In genomic region chr7:44634187-44634838, GRCh38 we compare ENCODE assay signal across 10 cellular contexts. TPM values are rescaled to one million over a fixed set of nuclear protein-coding genes. Genes with fewer than 3 reads are reported as not detected.
DNase-seq lines count a peak whose midpoint lies in the region; ATAC-seq and TF ChIP-seq lines count a peak whose summit lies in the region.
"Had no signal": no experiment of that assay in that cellular context is flagged by ENCODE, and none has a peak within 500 bp of the region (broad histone marks: within the 10 kb centered on the region; RNA-seq: fewer than 3 reads in every experiment).

No MANE protein-coding gene starts in this region.

- no peaks in the 10 kb centered on the region for H3K27me3 ChIP-seq in lower lobe of right lung (ENCODE audit: low read depth)
- H3K27me3 ChIP-seq: BLaER1 had no signal

- no peak overlapping the region for H3K4me3 ChIP-seq in lower lobe of right lung
- H3K4me3 ChIP-seq: BLaER1 had no signal

- intact Hi-C loops in lower lobe of right lung (cut with DNase I) = no loop called here
- intact Hi-C loops in posterior cingulate gyrus (cut with DNase I) = no loop called here

- H3K9me3 ChIP-seq in lower lobe of right lung = no peaks in the 10 kb centered on the region
- H3K9me3 ChIP-seq: BLaER1 had no signal

- no peaks in the 10 kb centered on the region for H3K27me3 Mint-ChIP-seq in activated T-cell treated with anti-CD3 and anti-CD28 coated beads, Interleukin-2, amount 50 U/mL, for 72 hours (ENCODE audit: low read depth)
- no peaks in the 10 kb centered on the region for H3K27me3 Mint-ChIP-seq in type B pancreatic cell

- TF ChIP-seq CTCF in lower lobe of right lung (IDR thresholded peaks at IDR 0.05) = no peak
- no peak for TF ChIP-seq CTCF in type B pancreatic cell (conservative IDR thresholded peaks at IDR 0.05)

- ATAC-seq in activated T-cell treated with anti-CD3 and anti-CD28 coated beads, Interleukin-2, amount 50 U/mL, for 72 hours (replicated peaks in 1 of 2) = no peak
- no peak for ATAC-seq in activated naive CD4-positive, alpha-beta T cell treated with anti-CD3 and anti-CD28 coated beads, Interleukin-2, amount 50 U/mL, for 72 hours
- ATAC-seq in lower lobe of right lung (no peak), GM21619 (IDR thresholded peaks at IDR 0.05; ENCODE audit: unreplicated experiment) (no peak)

- H3K4me3 Mint-ChIP-seq in activated T-cell treated with anti-CD3 and anti-CD28 coated beads, Interleukin-2, amount 50 U/mL, for 72 hours = peak overlapping the region; percentile 51 to 68
- no peak overlapping the region for H3K4me3 Mint-ChIP-seq in type B pancreatic cell

- H3K4me1 ChIP-seq in lower lobe of right lung = peaks cover 92% of the 10 kb centered on the region

- peak overlapping the region; percentile 30 for H3K27ac Mint-ChIP-seq in activated T-cell treated with anti-CD3 and anti-CD28 coated beads, Interleukin-2, amount 50 U/mL, for 72 hours
- peak overlapping the region; percentile 91 to 94 for H3K27ac Mint-ChIP-seq in activated naive CD4-positive, alpha-beta T cell treated with anti-CD3 and anti-CD28 coated beads, Interleukin-2, amount 50 U/mL, for 72 hours
- peak overlapping the region; percentile 83 for H3K27ac Mint-ChIP-seq in type B pancreatic cell

- DNase-seq in activated T-cell treated with anti-CD3 and anti-CD28 coated beads, Interleukin-2, amount 50 U/mL, for 72 hours = no peak
- DNase-seq in activated T-cell treated with anti-CD3 and anti-CD28 coated beads, Interleukin-2, amount 50 U/mL, for 48 hours = no peak
- DNase-seq in activated naive CD4-positive, alpha-beta T cell treated with anti-CD3 and anti-CD28 coated beads, Interleukin-2, amount 50 U/mL, for 72 hours (ENCODE audit: low spot score in 2 of 2) = no peak
- DNase-seq in lower lobe of right lung = no peak
- DNase-seq in type B pancreatic cell (ENCODE audit: extremely low spot score, unreplicated experiment) = no peak
- no peak for DNase-seq in putamen (ENCODE audit: low spot score)
- DNase-seq in posterior cingulate gyrus = no peak
- DNase-seq: NCI-H1105 treated with DMSO at 0.1 percent for 48 hours had no signal

- peaks cover 5 to 9% of the 10 kb centered on the region in 2 donors for H3K36me3 Mint-ChIP-seq in activated T-cell treated with anti-CD3 and anti-CD28 coated beads, Interleukin-2, amount 50 U/mL, for 72 hours (ENCODE audit: insufficient read depth in 2 of 2)
- H3K36me3 Mint-ChIP-seq in activated naive CD4-positive, alpha-beta T cell treated with anti-CD3 and anti-CD28 coated beads, Interleukin-2, amount 50 U/mL, for 72 hours = peaks cover 7 to 29% of the 10 kb centered on the region in 2 donors
- H3K36me3 Mint-ChIP-seq in type B pancreatic cell = peaks cover 18% of the 10 kb centered on the region

- H3K9me3 Mint-ChIP-seq in activated T-cell treated with anti-CD3 and anti-CD28 coated beads, Interleukin-2, amount 50 U/mL, for 72 hours = no peaks in the 10 kb centered on the region
- no peaks in the 10 kb centered on the region for H3K9me3 Mint-ChIP-seq in activated naive CD4-positive, alpha-beta T cell treated with anti-CD3 and anti-CD28 coated beads, Interleukin-2, amount 50 U/mL, for 72 hours
- H3K9me3 Mint-ChIP-seq in type B pancreatic cell = no peaks in the 10 kb centered on the region

- peaks cover 94% of the 10 kb centered on the region for H3K4me1 Mint-ChIP-seq in activated T-cell treated with anti-CD3 and anti-CD28 coated beads, Interleukin-2, amount 50 U/mL, for 72 hours (ENCODE audit: low read depth)
- H3K4me1 Mint-ChIP-seq in type B pancreatic cell (ENCODE audit: unreplicated experiment) = peaks cover 50% of the 10 kb centered on the region

- H3K27ac ChIP-seq in lower lobe of right lung = peak overlapping the region; percentile 64
- H3K27ac ChIP-seq: BLaER1 had no signal

- peaks cover 2% of the 10 kb centered on the region for H3K36me3 ChIP-seq in lower lobe of right lung

RNA-seq across cellular contexts. Expression of gene OGDH, which starts 27.9 kb away (rescaled TPM):
- total RNA-seq in activated T-cell treated with anti-CD3 and anti-CD28 coated beads, Interleukin-2, amount 50 U/mL, for 72 hours = 10 to 100 TPM; 79.6 to 82.7 TPM
- total RNA-seq in activated naive CD4-positive, alpha-beta T cell treated with anti-CD3 and anti-CD28 coated beads, Interleukin-2, amount 50 U/mL, for 72 hours = 100 to 1,000 TPM in 1 of 2 donors, 10 to 100 TPM in 1; 53.2 to 106 TPM
- total RNA-seq in lower lobe of right lung (132 TPM), type B pancreatic cell (ENCODE audit: low replicate concordance) (92.8 and 122 TPM in 2 replicates)

RNA-seq across cellular contexts. Expression of gene TMED4, which starts 52.3 kb away (rescaled TPM):
- 10 to 100 TPM; 73.6 to 79.8 TPM for total RNA-seq in activated T-cell treated with anti-CD3 and anti-CD28 coated beads, Interleukin-2, amount 50 U/mL, for 72 hours
- 100 to 1,000 TPM in 1 of 2 donors, 10 to 100 TPM in 1; 67.1 to 114 TPM for total RNA-seq in activated naive CD4-positive, alpha-beta T cell treated with anti-CD3 and anti-CD28 coated beads, Interleukin-2, amount 50 U/mL, for 72 hours
- total RNA-seq in lower lobe of right lung (71.9 TPM), type B pancreatic cell (ENCODE audit: low replicate concordance) (92.8 and 97.1 TPM in 2 replicates)

Comparison
In these comparisons a context has a peak if more than half of its experiments do, and no peak if none do; other contexts are left out.
1. H3K27ac Mint-ChIP-seq: peak in every context shown above with its lines; median percentile 92 in activated naive CD4-positive, alpha-beta T cell treated with anti-CD3 and anti-CD28 coated beads, Interleukin-2, amount 50 U/mL, for 72 hours; 83 in type B pancreatic cell; 30 in activated T-cell treated with anti-CD3 and anti-CD28 coated beads, Interleukin-2, amount 50 U/mL, for 72 hours.